Comparison of ENCODE assay signal across 16 cellular contexts in genomic region chr13:42803563-42804212, GRCh38.
DNase-seq lines count a peak whose midpoint lies in the region; ATAC-seq and TF ChIP-seq lines count a peak whose summit lies in the region.
"Had no signal": no experiment of that assay in that cellular context is flagged by ENCODE, and none has a peak within 500 bp of the region (broad histone marks: within the 10 kb centered on the region; RNA-seq: fewer than 3 reads in every experiment).

No MANE protein-coding gene starts in this region.

- DNase-seq in choroid plexus epithelial cell (ENCODE audit: low read depth) (peak; percentile 83), ACHN (no peak), NCI-H774 (lab: John Stamatoyannopoulos, UW) (no peak)
- DNase-seq in activated CD4-positive, CD25-positive, alpha-beta regulatory T cell treated with anti-CD3 and anti-CD28 coated beads, Interleukin-2, amount 50 U/mL, for 72 hours = no peak
- DNase-seq: erythroblast, mammary epithelial cell, NCI-H1105 treated with DMSO at 0.1 percent for 48 hours, NCI-H524 treated with DMSO at 0.1 percent for 48 hours, sigmoid colon, stomach had no signal

- no peak for TF ChIP-seq CTCF in choroid plexus epithelial cell (conservative IDR thresholded peaks at IDR 0.05; ENCODE audit: low read depth, low read length)

- peak; percentile 29 for ATAC-seq in GM18498 (IDR thresholded peaks at IDR 0.05; ENCODE audit: unreplicated experiment)
- peak; percentile 25 for ATAC-seq in GM21576 (IDR thresholded peaks at IDR 0.05; ENCODE audit: unreplicated experiment)
- peak; percentile 8 for ATAC-seq in HG03442 (IDR thresholded peaks at IDR 0.05; ENCODE audit: unreplicated experiment)
- ATAC-seq in GM21367 (IDR thresholded peaks at IDR 0.05; ENCODE audit: unreplicated experiment) = no peak
- ATAC-seq: WTC11 had no signal

- no peak overlapping the region for H3K4me3 ChIP-seq in choroid plexus epithelial cell (ENCODE audit: low read depth, low read length)
- H3K4me3 ChIP-seq: neural progenitor cell, sigmoid colon, stomach had no signal

- in situ Hi-C loops in ACHN (cut with HindIII; ENCODE audit: low pct_ligation_motif_present, low pct_unique_long_range_greater_than_20kb, low sequenced_read_pairs) = no loop called here
